ENCODE assay signal across 1 cellular context in the genomic region with DNA sequence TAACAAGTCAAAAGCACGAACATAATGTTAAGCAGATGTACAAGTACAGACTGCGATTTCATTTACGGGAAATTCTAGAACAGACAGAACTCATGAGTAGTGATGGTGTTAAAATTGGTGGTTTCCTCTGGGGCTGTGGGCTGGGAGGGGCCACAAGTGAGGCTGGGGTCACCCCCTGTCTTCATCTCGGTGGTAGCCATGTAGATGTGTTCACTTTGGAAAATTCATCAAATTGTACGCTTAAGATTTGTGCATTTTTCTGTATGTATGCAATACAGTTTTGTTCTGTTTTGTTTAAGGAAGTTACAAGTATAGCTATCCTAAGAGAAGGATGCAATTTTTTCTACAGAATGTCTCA.
TF ChIP-seq lines count a peak whose summit lies in the region.

No MANE protein-coding gene starts in this region.

TF ChIP-seq in K562, 482 proteins besides CTCF, POLR2A, EP300 and RAD21:
- TF ChIP-seq, protein P1, sequence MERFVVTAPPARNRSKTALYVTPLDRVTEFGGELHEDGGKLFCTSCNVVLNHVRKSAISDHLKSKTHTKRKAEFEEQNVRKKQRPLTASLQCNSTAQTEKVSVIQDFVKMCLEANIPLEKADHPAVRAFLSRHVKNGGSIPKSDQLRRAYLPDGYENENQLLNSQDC (CRISPR knock-in tag; IDR thresholded peaks at IDR 0.05): no peak
- TF ChIP-seq, protein P2, sequence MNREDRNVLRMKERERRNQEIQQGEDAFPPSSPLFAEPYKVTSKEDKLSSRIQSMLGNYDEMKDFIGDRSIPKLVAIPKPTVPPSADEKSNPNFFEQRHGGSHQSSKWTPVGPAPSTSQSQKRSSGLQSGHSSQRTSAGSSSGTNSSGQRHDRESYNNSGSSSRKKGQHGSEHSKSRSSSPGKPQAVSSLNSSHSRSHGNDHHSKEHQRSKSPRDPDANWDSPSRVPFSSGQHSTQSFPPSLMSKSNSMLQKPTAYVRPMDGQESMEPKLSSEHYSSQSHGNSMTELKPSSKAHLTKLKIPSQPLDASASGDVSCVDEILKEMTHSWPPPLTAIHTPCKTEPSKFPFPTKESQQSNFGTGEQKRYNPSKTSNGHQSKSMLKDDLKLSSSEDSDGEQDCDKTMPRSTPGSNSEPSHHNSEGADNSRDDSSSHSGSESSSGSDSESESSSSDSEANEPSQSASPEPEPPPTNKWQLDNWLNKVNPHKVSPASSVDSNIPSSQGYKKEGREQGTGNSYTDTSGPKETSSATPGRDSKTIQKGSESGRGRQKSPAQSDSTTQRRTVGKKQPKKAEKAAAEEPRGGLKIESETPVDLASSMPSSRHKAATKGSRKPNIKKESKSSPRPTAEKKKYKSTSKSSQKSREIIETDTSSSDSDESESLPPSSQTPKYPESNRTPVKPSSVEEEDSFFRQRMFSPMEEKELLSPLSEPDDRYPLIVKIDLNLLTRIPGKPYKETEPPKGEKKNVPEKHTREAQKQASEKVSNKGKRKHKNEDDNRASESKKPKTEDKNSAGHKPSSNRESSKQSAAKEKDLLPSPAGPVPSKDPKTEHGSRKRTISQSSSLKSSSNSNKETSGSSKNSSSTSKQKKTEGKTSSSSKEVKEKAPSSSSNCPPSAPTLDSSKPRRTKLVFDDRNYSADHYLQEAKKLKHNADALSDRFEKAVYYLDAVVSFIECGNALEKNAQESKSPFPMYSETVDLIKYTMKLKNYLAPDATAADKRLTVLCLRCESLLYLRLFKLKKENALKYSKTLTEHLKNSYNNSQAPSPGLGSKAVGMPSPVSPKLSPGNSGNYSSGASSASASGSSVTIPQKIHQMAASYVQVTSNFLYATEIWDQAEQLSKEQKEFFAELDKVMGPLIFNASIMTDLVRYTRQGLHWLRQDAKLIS (CRISPR knock-in tag; IDR thresholded peaks at IDR 0.05): peak; percentile 44; the same call in 1 of the 2 replicates
TF ChIP-seq in K562: peak in this region for 1.
